In genomic region chr17:40312893-40313659, GRCh38 we compare ENCODE assay signal across 12 cellular contexts. TPM values are rescaled to one million over a fixed set of nuclear protein-coding genes. Genes with fewer than 3 reads are reported as not detected.
DNase-seq lines count a peak whose midpoint lies in the region; ATAC-seq and TF ChIP-seq lines count a peak whose summit lies in the region.
"Had no signal": no experiment of that assay in that cellular context is flagged by ENCODE, and none has a peak within 500 bp of the region (broad histone marks: within the 10 kb centered on the region; RNA-seq: fewer than 3 reads in every experiment).

No MANE protein-coding gene starts in this region.

- H3K9me3 ChIP-seq in heart right ventricle = no peaks in the 10 kb centered on the region
- no peaks in the 10 kb centered on the region for H3K9me3 ChIP-seq in vagina

- intact Hi-C loops in heart right ventricle (cut with DNase I) (loop anchor here in 1 of 10 donors (5.0 kb wide), 1 partner anchor 34 kb away; no protein-coding TSS in a partner anchor), left cardiac atrium (cut with DNase I) (no loop called here), vagina (cut with DNase I) (no loop called here)

- H3K27ac Mint-ChIP-seq in brain (peak overlapping the region in 3 of 5 experiments; percentile 80 to 95 (median 88)), neural crest cell (ENCODE audit: unreplicated experiment) (no peak overlapping the region)
- H3K27ac Mint-ChIP-seq: activated naive CD8-positive, alpha-beta T cell; stimulated activated effector memory CD8-positive, alpha-beta T cell treated with anti-CD3 and anti-CD28 coated beads, Interleukin-12 subunit alpha, Interleukin-12 subunit beta, amount 100 ng/mL, for 72 hours had no signal

- TF ChIP-seq POLR2A in vagina (IDR thresholded peaks at IDR 0.05) = no peak

- H3K4me1 ChIP-seq in heart right ventricle = peaks cover 58 to 99% (median 96%) of the 10 kb centered on the region in 9 donors
- H3K4me1 ChIP-seq in vagina = peaks cover 98% of the 10 kb centered on the region

- H3K4me3 ChIP-seq in heart right ventricle (no peak overlapping the region), vagina (no peak overlapping the region)

- H3K4me3 Mint-ChIP-seq in brain = peak overlapping the region; percentile 9 to 73 (median 65)
- peak overlapping the region; percentile 38 for H3K4me3 Mint-ChIP-seq in neural crest cell
- H3K4me3 Mint-ChIP-seq: stimulated activated effector memory CD8-positive, alpha-beta T cell treated with anti-CD3 and anti-CD28 coated beads, Interleukin-12 subunit alpha, Interleukin-12 subunit beta, amount 100 ng/mL, for 72 hours had no signal

- H3K9me3 Mint-ChIP-seq in brain = no peaks in the 10 kb centered on the region
- H3K9me3 Mint-ChIP-seq in neural crest cell = no peaks in the 10 kb centered on the region
- H3K9me3 Mint-ChIP-seq: stimulated activated effector memory CD8-positive, alpha-beta T cell treated with anti-CD3 and anti-CD28 coated beads, Interleukin-12 subunit alpha, Interleukin-12 subunit beta, amount 100 ng/mL, for 72 hours had no signal

- H3K27ac ChIP-seq in heart right ventricle = peak overlapping the region; percentile 10 to 98 (median 92)
- H3K27ac ChIP-seq in vagina = peak overlapping the region; percentile 70
- H3K27ac ChIP-seq: VCaP had no signal

- 61 to 65% methylated on average over 4 of the region's 4 CpGs for WGBS in heart right ventricle, 2 donors

- DNase-seq in heart right ventricle (peak in 1 of 2 donors; percentile 3), left cardiac atrium (no peak), neural crest cell (ENCODE audit: low read depth, low spot score) (no peak), vagina (ENCODE audit: extremely low spot score in 2 of 2) (no peak), anterior cingulate cortex (lab: John Stamatoyannopoulos, UW) (no peak), SHP77 treated with DMSO at 0.1 percent for 48 hours (lab: John Stamatoyannopoulos, UW) (no peak)
- DNase-seq: NCI-H748 treated with DMSO at 0.1 percent for 48 hours had no signal

- peaks cover 4% of the 10 kb centered on the region for H3K27me3 Mint-ChIP-seq in brain
- H3K27me3 Mint-ChIP-seq in neural crest cell (ENCODE audit: low read depth) = peaks cover 10% of the 10 kb centered on the region
- H3K27me3 Mint-ChIP-seq: activated naive CD8-positive, alpha-beta T cell had no signal

- H3K4me1 Mint-ChIP-seq in brain (peaks cover 12% of the 10 kb centered on the region), neural crest cell (peaks cover 46% of the 10 kb centered on the region)

- H3K36me3 ChIP-seq in heart right ventricle (no peaks in the 10 kb centered on the region), vagina (no peaks in the 10 kb centered on the region)

- ATAC-seq in heart right ventricle = no peak
- ATAC-seq in left cardiac atrium = no peak
- no peak for ATAC-seq in HG03520 (IDR thresholded peaks at IDR 0.05; ENCODE audit: unreplicated experiment)
- ATAC-seq: stimulated activated effector memory CD8-positive, alpha-beta T cell treated with anti-CD3 and anti-CD28 coated beads, Interleukin-12 subunit alpha, Interleukin-12 subunit beta, amount 100 ng/mL, for 72 hours had no signal

- no peaks in the 10 kb centered on the region for H3K36me3 Mint-ChIP-seq in brain
- no peaks in the 10 kb centered on the region for H3K36me3 Mint-ChIP-seq in neural crest cell (ENCODE audit: low read depth)
- H3K36me3 Mint-ChIP-seq: activated naive CD8-positive, alpha-beta T cell had no signal

- no peaks in the 10 kb centered on the region for H3K27me3 ChIP-seq in heart right ventricle
- no peaks in the 10 kb centered on the region for H3K27me3 ChIP-seq in vagina

- no peak for TF ChIP-seq CTCF in heart right ventricle (IDR thresholded peaks at IDR 0.05)
- no peak for TF ChIP-seq CTCF in brain (conservative IDR thresholded peaks at IDR 0.05)
- TF ChIP-seq CTCF in neural crest cell (conservative IDR thresholded peaks at IDR 0.05) = no peak
- no peak for TF ChIP-seq CTCF in vagina (IDR thresholded peaks at IDR 0.05)

RNA-seq across cellular contexts. Expression of gene RARA, which starts 4.1 kb away (rescaled TPM):
- total RNA-seq in heart right ventricle (10 to 100 TPM; 11.2 to 34.0 (median 18.3) TPM), left cardiac atrium (10 to 100 TPM; 23.3 to 43.8 TPM), neural crest cell (22.3 and 25.9 TPM in 2 replicates), vagina (58.9 TPM)
- polyA plus RNA-seq in heart right ventricle (10 to 100 TPM; 19.0 to 20.8 TPM), brain (ENCODE audit: insufficient read depth, low read depth, low replicate concordance) (26.2 TPM)

RNA-seq across cellular contexts. Expression of gene CDC6, which starts 25.4 kb away (rescaled TPM):
- total RNA-seq in heart right ventricle (1 to 10 TPM in 4 of 10 donors, under 1 TPM in 6; 0.49 to 3.0 (median 0.86) TPM), left cardiac atrium (1 to 10 TPM; 1.3 to 1.9 TPM), neural crest cell (94.5 and 104 TPM in 2 replicates), vagina (3.7 TPM)
- polyA plus RNA-seq in heart right ventricle (1 to 10 TPM in 1 of 2 donors, under 1 TPM in 1; 0.66 to 1.8 TPM), brain (ENCODE audit: insufficient read depth, low read depth, low replicate concordance) (23.2 TPM)

RNA-seq across cellular contexts. Expression of gene GJD3, which starts 51.5 kb away (rescaled TPM):
- total RNA-seq in heart right ventricle (1 to 10 TPM in 9 of 10 donors, under 1 TPM in 1; 0.79 to 6.2 (median 2.1) TPM), left cardiac atrium (1 to 10 TPM; 1.2 to 1.3 TPM), neural crest cell (0.34 TPM in 1 of 2 replicates, not detected in the other), vagina (12.0 TPM)
- polyA plus RNA-seq in heart right ventricle (under 1 TPM; 0.65 to 0.88 TPM), brain (ENCODE audit: insufficient read depth, low read depth, low replicate concordance) (not detected)

Comparison
In these comparisons a context has a peak if more than half of its experiments do, and no peak if none do; other contexts are left out.
1. RNA of gene CDC6, which starts 25.4 kb away (total RNA-seq): 94.5 to 104 TPM in neural crest cell; 3.7 TPM in vagina (single experiment), 1.3 to 1.9 TPM in left cardiac atrium and 0.49 to 3.0 TPM in heart right ventricle; every median in the first group is over 10 times any median in the second.